8 cellular contexts compared by ENCODE assay signal in the genomic region with DNA sequence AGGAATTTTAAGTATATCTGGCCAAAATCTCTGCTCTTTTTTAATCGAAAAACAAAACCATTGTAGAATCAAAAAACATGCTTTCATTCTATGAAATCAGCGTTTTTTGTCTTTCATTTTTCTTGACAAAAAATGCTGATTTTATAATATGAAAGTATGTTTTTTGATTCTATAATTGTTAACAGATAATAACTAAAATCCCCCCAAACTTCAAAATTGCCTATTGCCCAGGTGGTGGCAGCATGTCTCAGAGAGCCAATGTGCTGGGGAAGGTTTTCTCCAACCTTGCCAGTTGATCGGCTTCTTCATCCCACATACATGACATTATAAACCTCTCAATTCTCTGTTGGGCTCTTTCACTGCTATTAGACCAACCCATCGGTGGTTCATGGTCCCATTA. TPM values are rescaled to one million over a fixed set of nuclear protein-coding genes. Genes with fewer than 3 reads are reported as not detected.
DNase-seq lines count a peak whose midpoint lies in the region; ATAC-seq, FAIRE-seq and TF ChIP-seq lines count a peak whose summit lies in the region.

No MANE protein-coding gene starts in this region.

- peaks cover 5% of the 10 kb centered on the region for H3K79me2 ChIP-seq in trophoblast cell (ENCODE audit: control insufficient read depth, insufficient read depth, low read length, poor library complexity)

- no peak overlapping the region for H2BK12ac ChIP-seq in trophoblast cell (ENCODE audit: low read length)

- H3K4me1 ChIP-seq in body of pancreas = peaks cover 18% of the 10 kb centered on the region
- H3K4me1 ChIP-seq in trophoblast cell (ENCODE audit: control insufficient read depth in 1 of 2, insufficient read depth in 2 of 2, low read length in 2 of 2) = peaks cover 0 to 2% of the 10 kb centered on the region in 2 experiments

- no peaks in the 10 kb centered on the region for H3K27me3 Mint-ChIP-seq in T-helper 17 cell

- intact Hi-C loops in body of pancreas (cut with DNase I) = loop anchor here (10.0 kb wide), 1 partner anchor 157 kb away; no protein-coding TSS in a partner anchor

- H3K9ac ChIP-seq in trophoblast cell (ENCODE audit: low read length) = no peak overlapping the region

- H3K27ac ChIP-seq in body of pancreas (no peak overlapping the region), trophoblast cell (ENCODE audit: low read depth, low read length) (no peak overlapping the region)

- no peak overlapping the region for H3K4ac ChIP-seq in trophoblast cell (ENCODE audit: low read depth, low read length)

- no peaks in the 10 kb centered on the region for H3K9me3 ChIP-seq in body of pancreas
- H3K9me3 ChIP-seq in T-helper 17 cell (ENCODE audit: control insufficient read depth, low read length, poor library complexity, severe bottlenecking) = no peaks in the 10 kb centered on the region
- no peaks in the 10 kb centered on the region for H3K9me3 ChIP-seq in trophoblast cell (ENCODE audit: insufficient read depth, low read depth, low read length)

- H3K14ac ChIP-seq in trophoblast cell (ENCODE audit: low read length) = no peak overlapping the region

- H2BK120ac ChIP-seq in trophoblast cell (ENCODE audit: insufficient read depth, low read length, poor library complexity) = no peak overlapping the region

- peak; percentile 47 for DNase-seq in D341Med (ENCODE audit: low spot score)
- peak; percentile 73 for DNase-seq in HT-29 (ENCODE audit: low spot score)
- DNase-seq in body of pancreas = peak; percentile 40 to 57 (median 44)
- DNase-seq in midbrain (lab: John Stamatoyannopoulos, UW) = peak; percentile 42
- DNase-seq in T-helper 17 cell = no peak
- DNase-seq in trophoblast cell = no peak
- DNase-seq in RCC 7860 (ENCODE audit: low spot score) = no peak

- H3K27me3 ChIP-seq in body of pancreas = no peaks in the 10 kb centered on the region
- no peaks in the 10 kb centered on the region for H3K27me3 ChIP-seq in trophoblast cell (ENCODE audit: insufficient read depth, low read length)

- H2BK5ac ChIP-seq in trophoblast cell (ENCODE audit: low read depth, low read length, poor library complexity) = no peak overlapping the region

- no peak overlapping the region for H3K18ac ChIP-seq in trophoblast cell (ENCODE audit: low read length)

- peak; percentile 38 for ATAC-seq in body of pancreas
- no peak for ATAC-seq in HG02588 (IDR thresholded peaks at IDR 0.05; ENCODE audit: unreplicated experiment)
- ATAC-seq in T-helper 17 cell = no peak

- H3K79me1 ChIP-seq in trophoblast cell (ENCODE audit: low read length) = peaks cover 5% of the 10 kb centered on the region

- no peak overlapping the region for H3K4me3 Mint-ChIP-seq in T-helper 17 cell

- TF ChIP-seq POLR2A in body of pancreas (IDR thresholded peaks at IDR 0.05) = no peak

- peaks cover 6% of the 10 kb centered on the region for H3K4me1 Mint-ChIP-seq in T-helper 17 cell

- no peak for FAIRE-seq in RCC 7860 (lab: Jason Lieb, UNC)

- 34 to 38% methylated on average over 4 of the region's 4 CpGs for WGBS in body of pancreas, 2 donors
- WGBS in trophoblast cell (ENCODE audit: extremely low coverage, insufficient coverage, insufficient read length) = no CpG with 5 or more reads among the region's 4 CpGs

- H3K4me2 ChIP-seq in trophoblast cell (ENCODE audit: low read length) = no peak overlapping the region

- peak; percentile 19 to 64 (median 54) for TF ChIP-seq CTCF in body of pancreas (IDR thresholded peaks at IDR 0.05)

- H3K27ac Mint-ChIP-seq in T-helper 17 cell = no peak overlapping the region

- H2AFZ ChIP-seq in trophoblast cell (ENCODE audit: insufficient read depth, low read length, poor library complexity) = no peak overlapping the region

- no peaks in the 10 kb centered on the region for H3K36me3 Mint-ChIP-seq in T-helper 17 cell (ENCODE audit: low read depth)

- H2AK5ac ChIP-seq in trophoblast cell (ENCODE audit: low read length) = no peak overlapping the region

- no peak overlapping the region for H4K8ac ChIP-seq in trophoblast cell (ENCODE audit: low read depth, low read length)

- H3K36me3 ChIP-seq in body of pancreas (replicated peaks in 1 of 2; ENCODE audit: insufficient read depth in 1 of 2, low read depth in 2 of 2) = no peaks in the 10 kb centered on the region
- H3K36me3 ChIP-seq in trophoblast cell (ENCODE audit: control insufficient read depth in 1 of 2, insufficient read depth in 2 of 2, low read length in 2 of 2) = no peaks in the 10 kb centered on the region

- H4K91ac ChIP-seq in trophoblast cell (ENCODE audit: low read depth, low read length) = no peak overlapping the region

- H3K4me3 ChIP-seq in body of pancreas (no peak overlapping the region), trophoblast cell (ENCODE audit: low read depth, low read length) (no peak overlapping the region)

- H4K12ac ChIP-seq in trophoblast cell (ENCODE audit: low read depth, low read length) = no peak overlapping the region

- H3K23ac ChIP-seq in trophoblast cell (ENCODE audit: low read length) = no peak overlapping the region

RNA-seq across cellular contexts. Expression of a gene that starts 5.1 kb away (rescaled TPM):
- 88.5 and 99.2 TPM in 2 replicates for total RNA-seq in HT-29 (2014; rRNA removed; shearing (Covaris generic))
- 10 to 100 TPM in 1 of 2 donors, 1 to 10 TPM in 1; 8.2 to 15.6 TPM for total RNA-seq in body of pancreas
- total RNA-seq in T-helper 17 cell = 10 to 100 TPM; 13.7 to 20.4 TPM
- 36.5 and 39.5 TPM in 2 replicates for polyA plus RNA-seq in trophoblast cell (2013)

Comparison
In these comparisons a context has a peak if more than half of its experiments do, and no peak if none do; other contexts are left out.
1. DNase-seq: peak in D341Med (single experiment), HT-29 (single experiment), body of pancreas (4 of 4) and midbrain (single experiment); none in T-helper 17 cell (0 of 3), trophoblast cell (0 of 2) and RCC 7860 (single experiment).